In genomic region chr12:92188517-92189188, GRCh38 we compare ENCODE assay signal across 18 cellular contexts.
"Had no signal": no experiment of that assay in that cellular context is flagged by ENCODE, and none has a peak within 500 bp of the region (broad histone marks: within the 10 kb centered on the region; RNA-seq: fewer than 3 reads in every experiment).

No MANE protein-coding gene starts in this region.

- H3K36me3 ChIP-seq: cardiac muscle cell, neural progenitor cell, sigmoid colon, tibial nerve had no signal

- H3K27me3 ChIP-seq: cardiac muscle cell, neural progenitor cell, sigmoid colon, tibial nerve had no signal

- H3K9me3 ChIP-seq: tibial nerve had no signal

- H3K4me1 ChIP-seq: sigmoid colon had no signal

- H3K27ac ChIP-seq: cardiac muscle cell, neural progenitor cell, sigmoid colon, tibial nerve had no signal

- H3K9ac ChIP-seq: neural progenitor cell had no signal

- DNase-seq: activated T-cell treated with anti-CD3 and anti-CD28 coated beads, Interleukin-2, amount 50 U/mL, for 24 hours; dermis blood vessel endothelial cell; effector CD8-positive, alpha-beta T cell; foreskin melanocyte; hippocampal formation; mesendoderm; naive thymus-derived CD8-positive, alpha-beta T cell; sigmoid colon; stimulated activated CD4-positive, alpha-beta T cell treated with anti-CD3 and anti-CD28 coated beads, Interleukin-4, amount 100 ng/mL, for 1 hour; substantia nigra; T-helper 1 cell; T-helper 9 cell had no signal

- H3K4me3 ChIP-seq: cardiac muscle cell, neural progenitor cell, sigmoid colon, tibial nerve had no signal

- ATAC-seq: activated T-helper 17 cell treated with anti-CD3 and anti-CD28 coated beads, Interleukin-2, amount 50 U/mL, for 72 hours; naive thymus-derived CD8-positive, alpha-beta T cell; WTC11 had no signal

- H3K9me3 Mint-ChIP-seq: activated T-cell treated with anti-CD3 and anti-CD28 coated beads, Interleukin-2, amount 50 U/mL, for 24 hours; activated T-helper 17 cell treated with anti-CD3 and anti-CD28 coated beads, Interleukin-2, amount 50 U/mL, for 72 hours; stimulated activated naive CD8-positive, alpha-beta T cell treated with anti-CD3 and anti-CD28 coated beads, Interleukin-15, Interleukin-2, amounts not matched to agents 100 ng/mL and 50 ng/mL, for 24 hours had no signal

- H3K27ac Mint-ChIP-seq: activated T-cell treated with anti-CD3 and anti-CD28 coated beads, Interleukin-2, amount 50 U/mL, for 24 hours; activated T-helper 17 cell treated with anti-CD3 and anti-CD28 coated beads, Interleukin-2, amount 50 U/mL, for 72 hours; neural progenitor cell; stimulated activated naive CD8-positive, alpha-beta T cell treated with anti-CD3 and anti-CD28 coated beads, Interleukin-15, Interleukin-2, amounts not matched to agents 100 ng/mL and 50 ng/mL, for 24 hours; WTC11 had no signal

- H2AFZ ChIP-seq: neural progenitor cell had no signal

- H3K4me2 ChIP-seq: neural progenitor cell had no signal

- H3K4me3 Mint-ChIP-seq: activated T-cell treated with anti-CD3 and anti-CD28 coated beads, Interleukin-2, amount 50 U/mL, for 24 hours; activated T-helper 17 cell treated with anti-CD3 and anti-CD28 coated beads, Interleukin-2, amount 50 U/mL, for 72 hours; naive thymus-derived CD8-positive, alpha-beta T cell; neural progenitor cell; stimulated activated naive CD8-positive, alpha-beta T cell treated with anti-CD3 and anti-CD28 coated beads, Interleukin-15, Interleukin-2, amounts not matched to agents 100 ng/mL and 50 ng/mL, for 24 hours; WTC11 had no signal

- H3K36me3 Mint-ChIP-seq: naive thymus-derived CD8-positive, alpha-beta T cell; neural progenitor cell; WTC11 had no signal

- H3K27me3 Mint-ChIP-seq: activated T-cell treated with anti-CD3 and anti-CD28 coated beads, Interleukin-2, amount 50 U/mL, for 24 hours; activated T-helper 17 cell treated with anti-CD3 and anti-CD28 coated beads, Interleukin-2, amount 50 U/mL, for 72 hours; naive thymus-derived CD8-positive, alpha-beta T cell; stimulated activated naive CD8-positive, alpha-beta T cell treated with anti-CD3 and anti-CD28 coated beads, Interleukin-15, Interleukin-2, amounts not matched to agents 100 ng/mL and 50 ng/mL, for 24 hours had no signal
